In genomic region chr13:45207319-45207718, GRCh38 we compare ENCODE assay signal across 11 cellular contexts. TPM values are rescaled to one million over a fixed set of nuclear protein-coding genes. Genes with fewer than 3 reads are reported as not detected.
DNase-seq lines count a peak whose midpoint lies in the region; ATAC-seq, FAIRE-seq and TF ChIP-seq lines count a peak whose summit lies in the region.
"Had no signal": no experiment of that assay in that cellular context is flagged by ENCODE, and none has a peak within 500 bp of the region (broad histone marks: within the 10 kb centered on the region; RNA-seq: fewer than 3 reads in every experiment).

No MANE protein-coding gene starts in this region.

- no peak overlapping the region for H3K9ac ChIP-seq in trophoblast cell (ENCODE audit: low read length)

- no CpG with 5 or more reads among the region's 4 CpGs for WGBS in trophoblast cell (ENCODE audit: extremely low coverage, insufficient coverage, insufficient read length)

- H3K27me3 Mint-ChIP-seq in osteocyte (ENCODE audit: unreplicated experiment): no peaks in the 10 kb centered on the region
- H3K27me3 Mint-ChIP-seq: CD4-positive, alpha-beta T cell had no signal

- DNase-seq in NCI-H2171 treated with DMSO at 0.1 percent for 48 hours (lab: John Stamatoyannopoulos, UW) (peak; percentile 93), osteocyte (ENCODE audit: extremely low spot score, unreplicated experiment) (no peak), GOT3 (lab: John Stamatoyannopoulos, UW) (no peak), trophoblast cell (no peak)
- DNase-seq: CD4-positive, alpha-beta T cell had no signal

- no peak overlapping the region for H2AFZ ChIP-seq in trophoblast cell (ENCODE audit: insufficient read depth, low read length, poor library complexity)

- no peak overlapping the region for H2AK5ac ChIP-seq in trophoblast cell (ENCODE audit: low read length)

- no peak overlapping the region for H3K18ac ChIP-seq in trophoblast cell (ENCODE audit: low read length)

- no peaks in the 10 kb centered on the region for H3K27me3 ChIP-seq in trophoblast cell (ENCODE audit: insufficient read depth, low read length)

- H3K23ac ChIP-seq in trophoblast cell (ENCODE audit: low read length): no peak overlapping the region

- H3K79me1 ChIP-seq in trophoblast cell (ENCODE audit: low read length): no peaks in the 10 kb centered on the region

- H3K27ac ChIP-seq in cingulate gyrus (ENCODE audit: low read depth, low read length): peak overlapping the region; percentile 69
- H3K27ac ChIP-seq in trophoblast cell (ENCODE audit: low read depth, low read length): no peak overlapping the region

- FAIRE-seq in G401.6 (lab: Jason Lieb, UNC): peak; percentile 73
- FAIRE-seq: K562 had no signal

- peak overlapping the region; percentile 85 for H3K27ac Mint-ChIP-seq in osteocyte (ENCODE audit: unreplicated experiment)
- H3K27ac Mint-ChIP-seq: CD4-positive, alpha-beta T cell had no signal

- H2BK5ac ChIP-seq in trophoblast cell (ENCODE audit: low read depth, low read length, poor library complexity): no peak overlapping the region

- H3K4me1 ChIP-seq in trophoblast cell (ENCODE audit: control insufficient read depth in 1 of 2, insufficient read depth in 2 of 2, low read length in 2 of 2): no peaks in the 10 kb centered on the region

- no peak overlapping the region for H2BK120ac ChIP-seq in trophoblast cell (ENCODE audit: insufficient read depth, low read length, poor library complexity)

- no peak overlapping the region for H3K14ac ChIP-seq in trophoblast cell (ENCODE audit: low read length)

- H3K4me1 Mint-ChIP-seq in osteocyte (ENCODE audit: unreplicated experiment): peaks cover 36% of the 10 kb centered on the region

- H3K4me3 ChIP-seq in trophoblast cell (ENCODE audit: low read depth, low read length): no peak overlapping the region
- H3K4me3 ChIP-seq: K562 had no signal

- no peak overlapping the region for H3K4ac ChIP-seq in trophoblast cell (ENCODE audit: low read depth, low read length)

- H3K4me2 ChIP-seq in trophoblast cell (ENCODE audit: low read length): no peak overlapping the region

- no peak for TF ChIP-seq CTCF in osteocyte (IDR thresholded peaks at IDR 0.05)

- no peaks in the 10 kb centered on the region for H3K79me2 ChIP-seq in trophoblast cell (ENCODE audit: control insufficient read depth, insufficient read depth, low read length, poor library complexity)

- ATAC-seq in GM19328 (IDR thresholded peaks at IDR 0.05; ENCODE audit: unreplicated experiment) (no peak), HG03571 (IDR thresholded peaks at IDR 0.05; ENCODE audit: unreplicated experiment) (no peak)
- ATAC-seq: K562 had no signal

- H3K36me3 ChIP-seq in trophoblast cell (ENCODE audit: control insufficient read depth in 1 of 2, insufficient read depth in 2 of 2, low read length in 2 of 2): no peaks in the 10 kb centered on the region

- H2BK12ac ChIP-seq in trophoblast cell (ENCODE audit: low read length): no peak overlapping the region

- H3K9me3 ChIP-seq in trophoblast cell (ENCODE audit: insufficient read depth, low read depth, low read length): no peaks in the 10 kb centered on the region

- no peak overlapping the region for H3K4me3 Mint-ChIP-seq in osteocyte (ENCODE audit: unreplicated experiment)
- H3K4me3 Mint-ChIP-seq: CD4-positive, alpha-beta T cell had no signal

- H4K8ac ChIP-seq in trophoblast cell (ENCODE audit: low read depth, low read length): no peak overlapping the region

- no peak overlapping the region for H4K91ac ChIP-seq in trophoblast cell (ENCODE audit: low read depth, low read length)

- H3K36me3 Mint-ChIP-seq in osteocyte (ENCODE audit: unreplicated experiment): peaks cover 20% of the 10 kb centered on the region

- H3K9me3 Mint-ChIP-seq in osteocyte (ENCODE audit: unreplicated experiment): no peaks in the 10 kb centered on the region
- H3K9me3 Mint-ChIP-seq: CD4-positive, alpha-beta T cell had no signal

- H4K12ac ChIP-seq in trophoblast cell (ENCODE audit: low read depth, low read length): no peak overlapping the region

RNA-seq across cellular contexts. Expression of gene KCTD4, which starts 6.5 kb away (rescaled TPM):
- not detected in 2 replicates for total RNA-seq in osteocyte
- polyA plus RNA-seq in trophoblast cell (2013): 0.01 TPM in 1 of 2 replicates, not detected in the other
- total RNA-seq: CD4-positive, alpha-beta T cell; K562; OCI-LY7 had no signal
- polyA plus RNA-seq: K562 had no signal
